ENCODE assay signal across 1 cellular context in genomic region chr1:212242288-212242984, GRCh38.
A peak's percentile ranks its signal among the peaks of the same experiment; 100 is the strongest.
TF ChIP-seq lines count a peak whose summit lies in the region.

No MANE protein-coding gene starts in this region.

TF ChIP-seq in K562, 482 proteins besides CTCF, POLR2A, EP300 and RAD21 (continued from another document and continues in another):
- TF ChIP-seq EWSR1 (IDR thresholded peaks at IDR 0.05; ENCODE audit: borderline replicate concordance, low read depth, partially characterized antibody) (no peak), ATF7 (IDR thresholded peaks at IDR 0.05) (peak; percentile 56; the same call in 1 of the 2 replicates), PKNOX1 (IDR thresholded peaks at IDR 0.05) (0 out of 2 replicates have a peak, but pooled peaks have one; percentile 28), E2F3 (CRISPR knock-in tag; IDR thresholded peaks at IDR 0.05) (peak; percentile 85; the same call in 1 of the 2 replicates), ZFP30 (CRISPR knock-in tag; IDR thresholded peaks at IDR 0.05; ENCODE audit: borderline replicate concordance) (no peak), ESRRB (CRISPR knock-in tag; IDR thresholded peaks at IDR 0.05; ENCODE audit: borderline replicate concordance) (no peak), HMGXB4 (CRISPR knock-in tag; IDR thresholded peaks at IDR 0.05) (no peak), ELK3 (CRISPR knock-in tag; IDR thresholded peaks at IDR 0.05) (no peak), ZNF175 (CRISPR knock-in tag; IDR thresholded peaks at IDR 0.05; ENCODE audit: low read depth) (peak; percentile 96), ZNF583 (CRISPR knock-in tag; IDR thresholded peaks at IDR 0.05) (peak; percentile 50; the same call in 1 of the 2 replicates), ZNF3 (CRISPR knock-in tag; IDR thresholded peaks at IDR 0.05) (no peak), MCM3 (IDR thresholded peaks at IDR 0.05) (no peak), MAFF (IDR thresholded peaks at IDR 0.05; ENCODE audit: low read length) (peak; percentile 28; the same call in 1 of the 2 replicates), ZNF766 (CRISPR knock-in tag; conservative IDR thresholded peaks at IDR 0.05) (peak; percentile 35; the same call in 1 of the 2 replicates), ZNF23 (CRISPR knock-in tag; IDR thresholded peaks at IDR 0.05) (peak; percentile 67), ADNP (tag; IDR thresholded peaks at IDR 0.05) (peak; percentile 86), FOXJ2 (tag; IDR thresholded peaks at IDR 0.05) (peak; percentile 92), ZFPM2 (CRISPR knock-in tag; IDR thresholded peaks at IDR 0.05) (no peak), CBX5 (IDR thresholded peaks at IDR 0.05; ENCODE audit: borderline replicate concordance, low read depth) (no peak), KLF13 (tag; IDR thresholded peaks at IDR 0.05; ENCODE audit: borderline replicate concordance, low read depth) (no peak), MYC (IDR thresholded peaks at IDR 0.05; ENCODE audit: low read depth, low read length) (peak; percentile 63), MYC (CRISPR knock-in tag; IDR thresholded peaks at IDR 0.05; ENCODE audit: borderline replicate concordance, low read depth) (no peak), NR2C2 (CRISPR knock-in tag; IDR thresholded peaks at IDR 0.05) (no peak), NR2C2 (tag; IDR thresholded peaks at IDR 0.05) (peak; percentile 95), TSHZ1 (CRISPR knock-in tag; IDR thresholded peaks at IDR 0.05) (no peak), TAF7 (tag; IDR thresholded peaks at IDR 0.05) (peak; percentile 63; the same call in 1 of the 2 replicates), ZFX (CRISPR knock-in tag; IDR thresholded peaks at IDR 0.05) (peak; percentile 65), FOSL1 (tag; conservative IDR thresholded peaks at IDR 0.05) (peak; percentile 64), STAT5A (IDR thresholded peaks at IDR 0.05; ENCODE audit: borderline replicate concordance, low read length) (0 out of 2 replicates have a peak, but pooled peaks have one; percentile 19), ESRRA (IDR thresholded peaks at IDR 0.05; ENCODE audit: borderline replicate concordance, low read depth) (peak; percentile 32; the same call in 1 of the 2 replicates), ZNF165 (CRISPR knock-in tag; IDR thresholded peaks at IDR 0.05; ENCODE audit: borderline replicate concordance) (no peak), ATF2 (CRISPR knock-in tag; IDR thresholded peaks at IDR 0.05) (no peak), TCF15 (CRISPR knock-in tag; IDR thresholded peaks at IDR 0.05) (peak; percentile 43; the same call in 1 of the 2 replicates), KAT2B (IDR thresholded peaks at IDR 0.05; ENCODE audit: low read depth, low read length) (no peak), ZZZ3 (IDR thresholded peaks at IDR 0.05) (no peak), PYGO2 (tag; IDR thresholded peaks at IDR 0.05) (no peak), CBFB (CRISPR knock-in tag; IDR thresholded peaks at IDR 0.05) (no peak), GATA2 (CRISPR knock-in tag; IDR thresholded peaks at IDR 0.05) (peak; percentile 98), RB1 (IDR thresholded peaks at IDR 0.05; ENCODE audit: low read depth) (no peak), STAT6 (CRISPR knock-in tag; IDR thresholded peaks at IDR 0.05) (0 out of 2 replicates have a peak, but pooled peaks have one; percentile 36), XRCC4 (IDR thresholded peaks at IDR 0.05; ENCODE audit: extremely low read depth, insufficient read depth, insufficient read length) (no peak), ETV6 (IDR thresholded peaks at IDR 0.05; ENCODE audit: borderline replicate concordance in 1 of 2, low read depth in 2 of 2, low read length in 1 of 2) (peak; percentile 84 to 92; a peak in 3 of 4 replicates), ETV6 (CRISPR knock-in tag; IDR thresholded peaks at IDR 0.05; ENCODE audit: borderline replicate concordance) (no peak), ZBTB33 (CRISPR knock-in tag; IDR thresholded peaks at IDR 0.05) (no peak), BRD4 (IDR thresholded peaks at IDR 0.05) (peak; percentile 84), HMG20A (CRISPR knock-in tag; conservative IDR thresholded peaks at IDR 0.05) (no peak), TAL1 (IDR thresholded peaks at IDR 0.05) (peak; percentile 46; the same call in 1 of the 2 replicates), NFE2L1 (tag; IDR thresholded peaks at IDR 0.05; ENCODE audit: borderline replicate concordance, low read depth) (no peak; the same call in 1 of the 2 replicates), NR4A1 (CRISPR knock-in tag; IDR thresholded peaks at IDR 0.05) (no peak), NR4A1 (tag; IDR thresholded peaks at IDR 0.05) (peak; percentile 42; the same call in 1 of the 2 replicates), THAP7 (CRISPR knock-in tag; IDR thresholded peaks at IDR 0.05) (no peak), PCBP1 (IDR thresholded peaks at IDR 0.05; ENCODE audit: low read depth, low read length, poor library complexity, severe bottlenecking) (no peak), NFIX (CRISPR knock-in tag; IDR thresholded peaks at IDR 0.05; ENCODE audit: low read depth) (peak; percentile 2; the same call in 1 of the 2 replicates)
